ENCODE assay signal across 31 cellular contexts in the genomic region with DNA sequence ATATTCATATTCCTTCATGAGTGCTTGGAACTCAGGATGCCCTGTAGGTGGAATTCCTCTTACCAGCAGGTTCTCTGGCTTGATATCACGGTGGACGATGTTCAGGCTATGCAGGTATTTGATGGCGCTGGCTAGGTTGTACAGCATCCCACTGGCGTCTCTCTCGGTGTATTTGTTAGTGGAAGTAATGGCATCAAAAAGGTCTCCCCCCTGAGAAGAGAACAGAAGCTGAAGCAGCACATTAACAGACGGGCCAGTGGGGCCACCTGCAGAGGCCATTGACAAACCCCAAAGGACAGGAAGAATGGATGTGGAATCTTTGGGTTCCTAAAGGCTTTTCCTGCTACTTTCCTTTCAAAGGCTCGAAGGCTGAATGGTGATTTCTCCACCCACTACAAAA.
"Had no signal": no experiment of that assay in that cellular context is flagged by ENCODE, and none has a peak within 500 bp of the region (broad histone marks: within the 10 kb centered on the region; RNA-seq: fewer than 3 reads in every experiment).

No MANE protein-coding gene starts in this region.

- H3K4me1 Mint-ChIP-seq: activated CD4-positive, alpha-beta memory T cell treated with anti-CD3 and anti-CD28 coated beads, Interleukin-2, amount 10 ng/mL, durations not matched to agents 7 days and 5 days; activated CD4-positive, alpha-beta T cell treated with anti-CD3 and anti-CD28 coated beads, Interleukin-2, amount 10 ng/mL, durations not matched to agents 7 days and 5 days; activated naive CD4-positive, alpha-beta T cell treated with anti-CD3 and anti-CD28 coated beads, Interleukin-2, amount 10 ng/mL, durations not matched to agents 7 days and 5 days; activated naive CD8-positive, alpha-beta T cell treated with anti-CD3 and anti-CD28 coated beads, Interleukin-2, amount 10 ng/mL, durations not matched to agents 7 days and 5 days; central memory CD8-positive, alpha-beta T cell; T-helper 17 cell had no signal

- H3K9me3 Mint-ChIP-seq: activated CD4-positive, alpha-beta memory T cell treated with anti-CD3 and anti-CD28 coated beads, Interleukin-2, amount 10 ng/mL, durations not matched to agents 7 days and 5 days; activated CD4-positive, alpha-beta T cell treated with anti-CD3 and anti-CD28 coated beads, Interleukin-2, amount 10 ng/mL, durations not matched to agents 7 days and 5 days; activated naive CD4-positive, alpha-beta T cell treated with anti-CD3 and anti-CD28 coated beads, Interleukin-2, amount 10 ng/mL, durations not matched to agents 7 days and 5 days; T-helper 2 cell treated with Interferon-gamma antibody and Interleukin-4, amounts not matched to agents 5 μg/mL and 100 μg/mL, for 36 hours had no signal

- H3K27me3 ChIP-seq: ascending aorta, brain microvascular endothelial cell, esophagus muscularis mucosa, foreskin keratinocyte, gastrocnemius medialis, heart right ventricle had no signal

- H3K27me3 Mint-ChIP-seq: activated CD4-positive, alpha-beta memory T cell treated with anti-CD3 and anti-CD28 coated beads, Interleukin-2, amount 10 ng/mL, durations not matched to agents 7 days and 5 days; activated CD4-positive, alpha-beta T cell treated with anti-CD3 and anti-CD28 coated beads, Interleukin-2, amount 10 ng/mL, durations not matched to agents 7 days and 5 days; activated naive CD8-positive, alpha-beta T cell treated with anti-CD3 and anti-CD28 coated beads, Interleukin-2, amount 10 ng/mL, durations not matched to agents 7 days and 5 days; activated T-cell treated with anti-CD3 and anti-CD28 coated beads, Interleukin-2, amount 50 U/mL, for 24 hours; central memory CD8-positive, alpha-beta T cell; effector memory CD8-positive, alpha-beta T cell; T-helper 17 cell had no signal

- H3K4me3 ChIP-seq: ascending aorta, esophagus muscularis mucosa, gastrocnemius medialis, heart right ventricle had no signal

- H3K27ac Mint-ChIP-seq: activated CD4-positive, alpha-beta memory T cell treated with anti-CD3 and anti-CD28 coated beads, Interleukin-2, amount 10 ng/mL, durations not matched to agents 7 days and 5 days; activated CD4-positive, alpha-beta T cell treated with anti-CD3 and anti-CD28 coated beads, Interleukin-2, amount 10 ng/mL, durations not matched to agents 7 days and 5 days; activated naive CD4-positive, alpha-beta T cell treated with anti-CD3 and anti-CD28 coated beads, Interleukin-2, amount 10 ng/mL, durations not matched to agents 7 days and 5 days; activated naive CD4-positive, alpha-beta T cell treated with anti-CD3 and anti-CD28 coated beads, Interleukin-2, amount 50 U/mL, for 72 hours; activated naive CD8-positive, alpha-beta T cell treated with anti-CD3 and anti-CD28 coated beads, Interleukin-2, amount 10 ng/mL, durations not matched to agents 7 days and 5 days; activated T-cell treated with anti-CD3 and anti-CD28 coated beads, Interleukin-2, amount 50 U/mL, for 24 hours; activated T-cell treated with anti-CD3 and anti-CD28 coated beads, Interleukin-2, amount 50 U/mL, for 72 hours; effector memory CD8-positive, alpha-beta T cell; T-helper 17 cell; T-helper 2 cell treated with Interferon-gamma antibody and Interleukin-4, amounts not matched to agents 5 μg/mL and 100 μg/mL, for 36 hours had no signal

- H3K36me3 Mint-ChIP-seq: activated naive CD4-positive, alpha-beta T cell treated with anti-CD3 and anti-CD28 coated beads, Interleukin-2, amount 10 ng/mL, durations not matched to agents 7 days and 5 days; activated naive CD4-positive, alpha-beta T cell treated with anti-CD3 and anti-CD28 coated beads, Interleukin-2, amount 50 U/mL, for 72 hours; activated naive CD8-positive, alpha-beta T cell treated with anti-CD3 and anti-CD28 coated beads, Interleukin-2, amount 10 ng/mL, durations not matched to agents 7 days and 5 days had no signal

- ATAC-seq: activated naive CD4-positive, alpha-beta T cell treated with anti-CD3 and anti-CD28 coated beads, Interleukin-2, amount 50 U/mL, for 72 hours; activated T-cell treated with anti-CD3 and anti-CD28 coated beads, Interleukin-2, amount 50 U/mL, for 72 hours; effector memory CD8-positive, alpha-beta T cell; foreskin keratinocyte; gastrocnemius medialis; heart right ventricle; T-helper 17 cell had no signal

- DNase-seq: activated CD4-positive, alpha-beta memory T cell treated with anti-CD3 and anti-CD28 coated beads, Interleukin-2, amount 10 ng/mL, durations not matched to agents 7 days and 5 days; activated CD4-positive, alpha-beta T cell treated with anti-CD3 and anti-CD28 coated beads for 1 hour; activated CD4-positive, alpha-beta T cell treated with anti-CD3 and anti-CD28 coated beads for 4 hours; activated CD4-positive, alpha-beta T cell treated with anti-CD3 and anti-CD28 coated beads, Interleukin-2, amount 10 ng/mL, durations not matched to agents 7 days and 5 days; activated CD4-positive, alpha-beta T cell treated with anti-CD3 and anti-CD28 coated beads, Interleukin-2, amount 50 U/mL, for 4 hours; activated CD8-positive, alpha-beta memory T cell treated with anti-CD3 and anti-CD28 coated beads, Interleukin-2, amount 50 U/mL, for 48 hours; activated gamma-delta T cell; activated naive CD4-positive, alpha-beta T cell; activated naive CD4-positive, alpha-beta T cell treated with anti-CD3 and anti-CD28 coated beads, Interleukin-2, amount 10 ng/mL, durations not matched to agents 7 days and 5 days; activated naive CD8-positive, alpha-beta T cell treated with anti-CD3 and anti-CD28 coated beads, Interleukin-2, amount 10 ng/mL, durations not matched to agents 7 days and 5 days; activated T-cell treated with anti-CD3 and anti-CD28 coated beads for 4 hours; activated T-cell treated with anti-CD3 and anti-CD28 coated beads, Interleukin-2, amount 50 U/mL, for 24 hours; activated T-cell treated with anti-CD3 and anti-CD28 coated beads, Interleukin-2, amount 50 U/mL, for 72 hours; brain microvascular endothelial cell; cortex of kidney; dermis blood vessel endothelial cell; effector CD4-positive, alpha-beta T cell; effector memory CD8-positive, alpha-beta T cell; erythroblast; foreskin keratinocyte; gastrocnemius medialis; glutamatergic neuron; heart right ventricle; T-helper 1 cell; T-helper 17 cell; T1000 had no signal

- H3K9me3 ChIP-seq: ascending aorta, esophagus muscularis mucosa, gastrocnemius medialis, heart right ventricle had no signal

- H3K4me1 ChIP-seq: ascending aorta, foreskin keratinocyte, gastrocnemius medialis had no signal

- H3K4me3 Mint-ChIP-seq: activated CD4-positive, alpha-beta memory T cell treated with anti-CD3 and anti-CD28 coated beads, Interleukin-2, amount 10 ng/mL, durations not matched to agents 7 days and 5 days; activated CD4-positive, alpha-beta T cell treated with anti-CD3 and anti-CD28 coated beads, Interleukin-2, amount 10 ng/mL, durations not matched to agents 7 days and 5 days; activated naive CD4-positive, alpha-beta T cell treated with anti-CD3 and anti-CD28 coated beads, Interleukin-2, amount 10 ng/mL, durations not matched to agents 7 days and 5 days; activated naive CD8-positive, alpha-beta T cell treated with anti-CD3 and anti-CD28 coated beads, Interleukin-2, amount 10 ng/mL, durations not matched to agents 7 days and 5 days; activated T-cell treated with anti-CD3 and anti-CD28 coated beads, Interleukin-2, amount 50 U/mL, for 24 hours; activated T-cell treated with anti-CD3 and anti-CD28 coated beads, Interleukin-2, amount 50 U/mL, for 72 hours; central memory CD8-positive, alpha-beta T cell; effector memory CD8-positive, alpha-beta T cell; T-helper 17 cell; T-helper 2 cell treated with Interferon-gamma antibody and Interleukin-4, amounts not matched to agents 5 μg/mL and 100 μg/mL, for 36 hours had no signal

- H3K27ac ChIP-seq: ascending aorta, brain microvascular endothelial cell, esophagus muscularis mucosa, foreskin keratinocyte, gastrocnemius medialis, heart right ventricle had no signal

- H3K36me3 ChIP-seq: ascending aorta, brain microvascular endothelial cell, esophagus muscularis mucosa, gastrocnemius medialis had no signal
